In genomic region chr5:127389616-127390015, GRCh38 we compare ENCODE assay signal across 31 cellular contexts.
"Had no signal": no experiment of that assay in that cellular context is flagged by ENCODE, and none has a peak within 500 bp of the region (broad histone marks: within the 10 kb centered on the region; RNA-seq: fewer than 3 reads in every experiment).

No MANE protein-coding gene starts in this region.

- H3K4me3 ChIP-seq: body of pancreas, breast epithelium, PC-9 had no signal

- H3K36me3 ChIP-seq: breast epithelium, WERI-Rb-1 had no signal

- H3K9me3 ChIP-seq: body of pancreas, breast epithelium had no signal

- H3K27ac ChIP-seq: body of pancreas, breast epithelium, KMS-11, PC-9, RWPE1, WERI-Rb-1 had no signal

- ATAC-seq: activated T-cell treated with anti-CD3 and anti-CD28 coated beads, Interleukin-2, amount 50 U/mL, for 72 hours; activated T-helper 17 cell treated with anti-CD3 and anti-CD28 coated beads, Interleukin-2, amount 50 U/mL, for 72 hours; body of pancreas; Right ventricle myocardium inferior; SK-N-SH treated with all-trans-retinoic acid at 6 μM for 48 hours had no signal

- DNase-seq: activated CD4-positive, alpha-beta memory T cell treated with anti-CD3 and anti-CD28 coated beads, Interleukin-2, amount 10 ng/mL, durations not matched to agents 7 days and 5 days; activated CD4-positive, alpha-beta T cell treated with anti-CD3 and anti-CD28 coated beads for 1 hour; activated CD4-positive, alpha-beta T cell treated with anti-CD3 and anti-CD28 coated beads for 48 hours; activated CD4-positive, CD25-positive, alpha-beta regulatory T cell; activated effector memory CD4-positive, alpha-beta T cell treated with anti-CD3 and anti-CD28 coated beads, Interleukin-2, amount 50 U/mL, for 16 hours; activated naive CD4-positive, alpha-beta T cell treated with Interleukin-2 at 50 U/mL for 16 hours; activated naive CD8-positive, alpha-beta T cell treated with anti-CD3 and anti-CD28 coated beads, Interleukin-2, amount 10 ng/mL, durations not matched to agents 7 days and 5 days; activated T-cell treated with anti-CD3 and anti-CD28 coated beads, Interleukin-2, amount 50 U/mL, for 1 hour; activated T-cell treated with anti-CD3 and anti-CD28 coated beads, Interleukin-2, amount 50 U/mL, for 72 hours; body of pancreas; NCI-H1105 treated with DMSO at 0.1 percent for 48 hours; NCI-H1436 treated with DMSO at 0.1 percent for 48 hours; NCI-H1694 treated with DMSO at 0.1 percent for 48 hours; NCI-H2029; NCI-H345; NCI-H524 treated with DMSO at 0.1 percent for 48 hours; NCI-H748 treated with DMSO at 0.1 percent for 48 hours; NK-92 treated with Interleukin-12 subunit alpha and Interleukin-12 subunit beta, amount 100 ng/mL, for 24 hours; PC-9; SIG-M5; SW 1271; T-helper 1 cell; T-helper 2 cell; T-helper 9 cell; WERI-Rb-1 had no signal

- H3K4me1 ChIP-seq: body of pancreas, breast epithelium had no signal

- H3K27me3 ChIP-seq: body of pancreas, breast epithelium had no signal
